In the genomic region with DNA sequence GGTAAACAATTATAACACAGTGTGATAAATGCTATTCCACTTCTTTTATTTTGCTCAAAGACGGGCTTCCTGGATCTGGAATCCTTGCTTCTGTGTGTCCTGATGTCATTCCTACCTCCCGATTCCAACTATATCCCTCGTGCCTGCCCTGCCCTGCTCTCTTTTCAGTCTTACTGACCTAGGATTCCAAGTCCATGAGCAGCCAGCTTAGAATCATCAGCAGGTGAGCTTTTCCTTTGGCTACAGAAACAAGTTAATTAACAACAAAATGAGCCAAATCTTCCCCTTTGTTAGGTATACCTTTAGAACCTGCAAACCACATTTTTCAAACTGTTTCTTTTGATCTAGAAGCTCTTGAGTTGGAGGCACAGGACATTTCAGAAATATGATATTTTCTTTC, we compare ENCODE assay signal across 26 cellular contexts. TPM values are rescaled to one million over a fixed set of nuclear protein-coding genes. Genes with fewer than 3 reads are reported as not detected.
"Had no signal": no experiment of that assay in that cellular context is flagged by ENCODE, and none has a peak within 500 bp of the region (broad histone marks: within the 10 kb centered on the region; RNA-seq: fewer than 3 reads in every experiment).

No MANE protein-coding gene starts in this region.

- H3K27me3 Mint-ChIP-seq: activated CD4-positive, alpha-beta memory T cell treated with anti-CD3 and anti-CD28 coated beads, Interleukin-2, amount 10 ng/mL, durations not matched to agents 7 days and 5 days; activated CD4-positive, alpha-beta T cell treated with anti-CD3 and anti-CD28 coated beads, Interleukin-2, amount 10 ng/mL, durations not matched to agents 24 days and 14 days had no signal

- H3K27ac Mint-ChIP-seq: activated CD4-positive, alpha-beta memory T cell treated with anti-CD3 and anti-CD28 coated beads, Interleukin-2, amount 10 ng/mL, durations not matched to agents 7 days and 5 days; activated CD4-positive, alpha-beta T cell treated with anti-CD3 and anti-CD28 coated beads, Interleukin-2, amount 10 ng/mL, durations not matched to agents 24 days and 14 days; activated T-helper 1 cell treated with anti-CD3 and anti-CD28 coated beads, Interleukin-12 subunit alpha, Interleukin-12 subunit beta, Interleukin-2, Interleukin-4 antibody, amounts not matched to agents 30 ng/mL and 10 ng/mL and 1 ng/mL, durations not matched to agents 14 hours and 24 hours and 36 hours had no signal

- H3K4me3 Mint-ChIP-seq: activated CD4-positive, alpha-beta memory T cell treated with anti-CD3 and anti-CD28 coated beads, Interleukin-2, amount 10 ng/mL, durations not matched to agents 7 days and 5 days; activated CD4-positive, alpha-beta T cell treated with anti-CD3 and anti-CD28 coated beads, Interleukin-2, amount 10 ng/mL, durations not matched to agents 24 days and 14 days; activated T-helper 1 cell treated with anti-CD3 and anti-CD28 coated beads, Interleukin-12 subunit alpha, Interleukin-12 subunit beta, Interleukin-2, Interleukin-4 antibody, amounts not matched to agents 30 ng/mL and 10 ng/mL and 1 ng/mL, durations not matched to agents 14 hours and 24 hours and 36 hours; natural killer cell had no signal

- ATAC-seq: activated CD4-positive, CD25-positive, alpha-beta regulatory T cell treated with anti-CD3 and anti-CD28 coated beads, Interleukin-2, amount 50 U/mL, for 24 hours; activated naive CD4-positive, alpha-beta T cell treated with anti-CD3 and anti-CD28 coated beads, Interleukin-2, amount 50 U/mL, for 72 hours; left lobe of liver; lower lobe of right lung; natural killer cell had no signal

- H3K36me3 ChIP-seq: ovary, uterus had no signal

- H3K4me3 ChIP-seq: esophagus muscularis mucosa, lower lobe of right lung, ovary, prostate gland, spleen, testis, uterus had no signal

- DNase-seq: activated CD4-positive, alpha-beta memory T cell treated with anti-CD3 and anti-CD28 coated beads, Interleukin-2, amount 10 ng/mL, durations not matched to agents 7 days and 5 days; activated CD4-positive, alpha-beta T cell treated with anti-CD3 and anti-CD28 coated beads, Interleukin-2, amount 10 ng/mL, durations not matched to agents 24 days and 14 days; activated gamma-delta T cell; central memory CD4-positive, alpha-beta T cell; effector memory CD4-positive, alpha-beta T cell; glutamatergic neuron; hippocampal formation; kidney; lower lobe of right lung; natural killer cell; ovary; spleen; stimulated activated CD4-positive, alpha-beta T cell treated with anti-CD3 and anti-CD28 coated beads, Interleukin-4, amount 100 ng/mL, for 1 hour; stimulated activated naive CD4-positive, alpha-beta T cell; T-helper 2 cell; testis; uterus had no signal

- H3K4me1 ChIP-seq: esophagus muscularis mucosa, prostate gland, testis, uterus had no signal

- FAIRE-seq: astrocyte, colon, frontal cortex, kidney had no signal

- H3K9me3 Mint-ChIP-seq: activated CD4-positive, alpha-beta memory T cell treated with anti-CD3 and anti-CD28 coated beads, Interleukin-2, amount 10 ng/mL, durations not matched to agents 7 days and 5 days; activated CD4-positive, alpha-beta T cell treated with anti-CD3 and anti-CD28 coated beads, Interleukin-2, amount 10 ng/mL, durations not matched to agents 24 days and 14 days; activated naive CD4-positive, alpha-beta T cell treated with anti-CD3 and anti-CD28 coated beads, Interleukin-2, amount 50 U/mL, for 72 hours; activated T-helper 1 cell treated with anti-CD3 and anti-CD28 coated beads, Interleukin-12 subunit alpha, Interleukin-12 subunit beta, Interleukin-2, Interleukin-4 antibody, amounts not matched to agents 30 ng/mL and 10 ng/mL and 1 ng/mL, durations not matched to agents 14 hours and 24 hours and 36 hours; natural killer cell had no signal

- H3K9me3 ChIP-seq: esophagus muscularis mucosa, lower lobe of right lung, ovary, prostate gland, spleen, testis, uterus had no signal

- H3K27me3 ChIP-seq: esophagus muscularis mucosa, ovary, spleen, testis, uterus had no signal

- H3K27ac ChIP-seq: esophagus muscularis mucosa, lower lobe of right lung, ovary, prostate gland, testis, uterus had no signal

RNA-seq across cellular contexts. Expression of gene PARP15, which starts 40.8 kb away (rescaled TPM):
- total RNA-seq: frontal cortex had no signal
